Comparison of ENCODE assay signal across 1 cellular context in genomic region chr18:37578886-37579513, GRCh38.
A peak's percentile ranks its signal among the peaks of the same experiment; 100 is the strongest.
TF ChIP-seq lines count a peak whose summit lies in the region.

No MANE protein-coding gene starts in this region.

TF ChIP-seq in endothelial cell of umbilical vein, 7 proteins besides CTCF, POLR2A, EP300 and RAD21:
- TF ChIP-seq, protein P1, sequence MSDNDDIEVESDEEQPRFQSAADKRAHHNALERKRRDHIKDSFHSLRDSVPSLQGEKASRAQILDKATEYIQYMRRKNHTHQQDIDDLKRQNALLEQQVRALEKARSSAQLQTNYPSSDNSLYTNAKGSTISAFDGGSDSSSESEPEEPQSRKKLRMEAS (IDR thresholded peaks at IDR 0.05; ENCODE audit: insufficient read depth, insufficient read length): peak; percentile 27
- TF ChIP-seq FOS (IDR thresholded peaks at IDR 0.05; ENCODE audit: borderline replicate concordance, insufficient read depth, low read length): no peak
